In the genomic region with DNA sequence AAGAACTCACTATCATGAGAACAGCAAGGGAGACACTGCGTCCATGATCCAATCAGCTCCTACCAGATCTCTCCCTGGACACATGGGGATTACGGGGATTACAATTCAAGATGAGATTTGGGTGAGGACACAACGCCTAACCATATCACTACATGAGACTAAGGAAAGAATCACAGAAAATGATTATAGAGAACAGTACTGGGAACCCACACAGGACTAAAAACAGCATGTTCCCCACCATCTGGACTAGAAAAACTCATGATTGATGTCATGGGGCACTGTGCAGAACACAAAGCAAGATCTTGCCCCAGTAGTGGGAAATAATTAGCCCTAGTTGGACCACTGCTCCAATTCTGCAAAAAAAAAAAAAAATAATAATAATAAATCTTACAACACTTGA, we compare ENCODE assay signal across 30 cellular contexts.
"Had no signal": no experiment of that assay in that cellular context is flagged by ENCODE, and none has a peak within 500 bp of the region (broad histone marks: within the 10 kb centered on the region; RNA-seq: fewer than 3 reads in every experiment).

No MANE protein-coding gene starts in this region.

- H3K4me3 Mint-ChIP-seq: activated B cell treated with CpG ODN at 0.5 μM for 24 hours; activated CD4-positive, alpha-beta memory T cell treated with anti-CD3 and anti-CD28 coated beads, Interleukin-2, amount 10 ng/mL, durations not matched to agents 7 days and 5 days; activated CD4-positive, alpha-beta T cell treated with anti-CD3 and anti-CD28 coated beads, Interleukin-2, amount 10 ng/mL, durations not matched to agents 7 days and 5 days; activated CD8-positive, alpha-beta memory T cell treated with anti-CD3 and anti-CD28 coated beads, Interleukin-2, amount 10 ng/mL, durations not matched to agents 7 days and 5 days; activated naive CD8-positive, alpha-beta T cell treated with anti-CD3 and anti-CD28 coated beads, Interleukin-2, amount 10 ng/mL, durations not matched to agents 7 days and 5 days; activated T-cell treated with anti-CD3 and anti-CD28 coated beads, Interleukin-2, amount 50 U/mL, for 4 hours; central memory CD8-positive, alpha-beta T cell; effector memory CD8-positive, alpha-beta T cell; T-helper 17 cell; T-helper 2 cell treated with Interferon-gamma antibody and Interleukin-4, amounts not matched to agents 5 μg/mL and 100 μg/mL, for 36 hours had no signal

- DNase-seq: activated B cell treated with CpG ODN at 0.5 μM for 24 hours; activated CD4-positive, alpha-beta memory T cell treated with anti-CD3 and anti-CD28 coated beads, Interleukin-2, amount 10 ng/mL, durations not matched to agents 7 days and 5 days; activated CD4-positive, alpha-beta T cell treated with anti-CD3 and anti-CD28 coated beads, Interleukin-2, amount 10 ng/mL, durations not matched to agents 7 days and 5 days; activated CD4-positive, alpha-beta T cell treated with anti-CD3 and anti-CD28 coated beads, Interleukin-2, amount 50 U/mL, for 4 hours; activated CD8-positive, alpha-beta memory T cell treated with anti-CD3 and anti-CD28 coated beads, Interleukin-2, amount 10 ng/mL, durations not matched to agents 7 days and 5 days; activated CD8-positive, alpha-beta memory T cell treated with anti-CD3 and anti-CD28 coated beads, Interleukin-2, amount 50 U/mL, for 4 hours; activated effector memory CD4-positive, alpha-beta T cell treated with Interleukin-2 at 50 U/mL for 16 hours; activated gamma-delta T cell treated with Interleukin-2 at 50 U/mL for 16 hours; activated naive CD4-positive, alpha-beta T cell treated with anti-CD3 and anti-CD28 coated beads, Interleukin-2, amount 50 U/mL, for 16 hours; activated naive CD8-positive, alpha-beta T cell treated with anti-CD3 and anti-CD28 coated beads, Interleukin-2, amount 10 ng/mL, durations not matched to agents 7 days and 5 days; activated T-cell treated with anti-CD3 and anti-CD28 coated beads, Interleukin-2, amount 50 U/mL, for 4 hours; amniotic stem cell; anterior cingulate cortex; brain microvascular endothelial cell; cortex of kidney; dermis blood vessel endothelial cell; effector CD4-positive, alpha-beta T cell; effector memory CD8-positive, alpha-beta T cell; erythroblast; gastrocnemius medialis; glutamatergic neuron; heart left ventricle; SK-N-SH; T-helper 17 cell; T1000; WERI-Rb-1 had no signal

- H3K4me1 Mint-ChIP-seq: activated B cell treated with CpG ODN at 0.5 μM for 24 hours; activated CD4-positive, alpha-beta memory T cell treated with anti-CD3 and anti-CD28 coated beads, Interleukin-2, amount 10 ng/mL, durations not matched to agents 7 days and 5 days; activated CD4-positive, alpha-beta T cell treated with anti-CD3 and anti-CD28 coated beads, Interleukin-2, amount 10 ng/mL, durations not matched to agents 7 days and 5 days; activated CD8-positive, alpha-beta memory T cell treated with anti-CD3 and anti-CD28 coated beads, Interleukin-2, amount 10 ng/mL, durations not matched to agents 7 days and 5 days; activated naive CD8-positive, alpha-beta T cell treated with anti-CD3 and anti-CD28 coated beads, Interleukin-2, amount 10 ng/mL, durations not matched to agents 7 days and 5 days had no signal

- H3K27ac ChIP-seq: brain microvascular endothelial cell, esophagus muscularis mucosa, foreskin keratinocyte, gastrocnemius medialis, heart left ventricle, WERI-Rb-1 had no signal

- H3K9me3 Mint-ChIP-seq: central memory CD8-positive, alpha-beta T cell; effector memory CD8-positive, alpha-beta T cell had no signal

- H3K27ac Mint-ChIP-seq: activated B cell treated with CpG ODN at 0.5 μM for 24 hours; activated CD4-positive, alpha-beta memory T cell treated with anti-CD3 and anti-CD28 coated beads, Interleukin-2, amount 10 ng/mL, durations not matched to agents 7 days and 5 days; activated CD4-positive, alpha-beta T cell treated with anti-CD3 and anti-CD28 coated beads, Interleukin-2, amount 10 ng/mL, durations not matched to agents 7 days and 5 days; activated CD8-positive, alpha-beta memory T cell treated with anti-CD3 and anti-CD28 coated beads, Interleukin-2, amount 10 ng/mL, durations not matched to agents 7 days and 5 days; activated naive CD8-positive, alpha-beta T cell treated with anti-CD3 and anti-CD28 coated beads, Interleukin-2, amount 10 ng/mL, durations not matched to agents 7 days and 5 days; effector memory CD8-positive, alpha-beta T cell; T-helper 17 cell; T-helper 2 cell treated with Interferon-gamma antibody and Interleukin-4, amounts not matched to agents 5 μg/mL and 100 μg/mL, for 36 hours had no signal

- ATAC-seq: activated CD8-positive, alpha-beta memory T cell treated with anti-CD3 and anti-CD28 coated beads, Interleukin-2, amount 10 ng/mL, durations not matched to agents 7 days and 5 days; effector memory CD8-positive, alpha-beta T cell; gastrocnemius medialis; heart left ventricle; T-helper 17 cell had no signal

- H3K27me3 Mint-ChIP-seq: activated B cell treated with CpG ODN at 0.5 μM for 24 hours; activated CD4-positive, alpha-beta memory T cell treated with anti-CD3 and anti-CD28 coated beads, Interleukin-2, amount 10 ng/mL, durations not matched to agents 7 days and 5 days; activated CD4-positive, alpha-beta T cell treated with anti-CD3 and anti-CD28 coated beads, Interleukin-2, amount 10 ng/mL, durations not matched to agents 7 days and 5 days; activated CD8-positive, alpha-beta memory T cell treated with anti-CD3 and anti-CD28 coated beads, Interleukin-2, amount 10 ng/mL, durations not matched to agents 7 days and 5 days; activated naive CD8-positive, alpha-beta T cell treated with anti-CD3 and anti-CD28 coated beads, Interleukin-2, amount 10 ng/mL, durations not matched to agents 7 days and 5 days; central memory CD8-positive, alpha-beta T cell; effector memory CD8-positive, alpha-beta T cell; T-helper 17 cell had no signal
